ENCODE assay signal across 1 cellular context in genomic region chr11:65121447-65121864, GRCh38.
TF ChIP-seq lines count a peak whose summit lies in the region.

No MANE protein-coding gene starts in this region.

TF ChIP-seq in K562, 482 proteins besides CTCF, POLR2A, EP300 and RAD21 (continued from another document and continues in another):
- TF ChIP-seq PRDM10 (IDR thresholded peaks at IDR 0.05; ENCODE audit: partially characterized antibody) (peak; percentile 54), RHOXF2B (CRISPR knock-in tag; conservative IDR thresholded peaks at IDR 0.05) (no peak), ARID4B (CRISPR knock-in tag; IDR thresholded peaks at IDR 0.05) (peak; percentile 50; the same call in 1 of the 2 replicates), RFX7 (CRISPR knock-in tag; IDR thresholded peaks at IDR 0.05) (no peak), STAT5A (IDR thresholded peaks at IDR 0.05; ENCODE audit: borderline replicate concordance, low read length) (no peak), ZNF384 (IDR thresholded peaks at IDR 0.05; ENCODE audit: low read depth, low read length) (no peak), REST (CRISPR knock-in tag; IDR thresholded peaks at IDR 0.05; ENCODE audit: low read depth) (no peak), ZNF444 (CRISPR knock-in tag; IDR thresholded peaks at IDR 0.05) (no peak), SMC3 (conservative IDR thresholded peaks at IDR 0.05; ENCODE audit: insufficient read depth, low read depth, low read length) (no peak), BMI1 (IDR thresholded peaks at IDR 0.05; ENCODE audit: low read length) (no peak), NFRKB (IDR thresholded peaks at IDR 0.05; ENCODE audit: low read depth) (no peak; the same call in 1 of the 2 replicates), ZNF695 (CRISPR knock-in tag; IDR thresholded peaks at IDR 0.05) (no peak), SMAD4 (CRISPR knock-in tag; conservative IDR thresholded peaks at IDR 0.05) (peak; percentile 9; the same call in 1 of the 2 replicates), LEF1 (IDR thresholded peaks at IDR 0.05) (no peak), ZHX1 (conservative IDR thresholded peaks at IDR 0.05; ENCODE audit: low read length) (no peak), SIN3A (IDR thresholded peaks at IDR 0.05; ENCODE audit: borderline replicate concordance in 2 of 2, control insufficient read depth in 1 of 2, low read depth in 2 of 2, low read length in 2 of 2) (peak; percentile 2 to 47; a peak in 1 of 4 replicates), ETV1 (tag; conservative IDR thresholded peaks at IDR 0.05; ENCODE audit: low read depth) (no peak), ARID2 (IDR thresholded peaks at IDR 0.05) (no peak), FOXP1 (CRISPR knock-in tag; IDR thresholded peaks at IDR 0.05) (peak; percentile 80; the same call in 1 of the 2 replicates), ZNF57 (CRISPR knock-in tag; IDR thresholded peaks at IDR 0.05) (no peak), SMARCE1 (IDR thresholded peaks at IDR 0.05) (0 out of 2 replicates have a peak, but pooled peaks have one; percentile 20), NR0B1 (IDR thresholded peaks at IDR 0.05; ENCODE audit: partially characterized antibody) (no peak), ERF (CRISPR knock-in tag; IDR thresholded peaks at IDR 0.05) (no peak), ELK3 (CRISPR knock-in tag; IDR thresholded peaks at IDR 0.05) (no peak), RBBP5 (IDR thresholded peaks at IDR 0.05; ENCODE audit: borderline replicate concordance, insufficient read depth, low read length, poor library complexity, severe bottlenecking) (no peak), KHSRP (IDR thresholded peaks at IDR 0.05) (no peak), MAFK (IDR thresholded peaks at IDR 0.05; ENCODE audit: low read length) (no peak)
